Comparison of ENCODE assay signal across 8 cellular contexts in the genomic region with DNA sequence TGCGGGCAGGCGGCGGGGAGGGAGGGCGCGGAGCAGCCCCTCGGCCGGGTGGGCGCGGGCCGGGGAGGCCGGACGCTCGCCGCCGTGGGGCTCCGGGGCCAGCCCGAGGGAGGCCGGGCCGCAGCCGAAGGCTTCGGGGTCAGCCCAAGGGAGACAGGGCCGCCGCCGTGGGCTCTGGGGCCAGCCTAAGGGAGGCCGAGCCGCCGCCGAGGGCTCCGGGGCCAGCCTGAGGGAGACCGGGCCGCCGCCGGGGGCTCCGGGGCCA. TPM values are rescaled to one million over a fixed set of nuclear protein-coding genes. Genes with fewer than 3 reads are reported as not detected.
DNase-seq lines count a peak whose midpoint lies in the region; ATAC-seq and TF ChIP-seq lines count a peak whose summit lies in the region.

No MANE protein-coding gene starts in this region.

- TF ChIP-seq CTCF in KMS-11 (conservative IDR thresholded peaks at IDR 0.05; ENCODE audit: low read depth, low read length) (no peak), endodermal cell (conservative IDR thresholded peaks at IDR 0.05) (no peak), neural progenitor cell (IDR thresholded peaks at IDR 0.05) (no peak)

- H3K4me2 ChIP-seq in KMS-11: no peak overlapping the region
- H3K4me2 ChIP-seq in neural progenitor cell: peak overlapping the region; percentile 94

- H3K4me3 ChIP-seq in CD4-positive, CD25-positive, alpha-beta regulatory T cell (ENCODE audit: low read depth, low read length): no peak overlapping the region
- H3K4me3 ChIP-seq in KMS-11 (IDR thresholded peaks at IDR 0.05; ENCODE audit: insufficient read depth, low read depth, low read length) (peak overlapping the region; percentile 14), endodermal cell (ENCODE audit: low read length) (peak overlapping the region; percentile 81), neural progenitor cell (peak overlapping the region; percentile 100)

- no peaks in the 10 kb centered on the region for H3K36me3 ChIP-seq in CD4-positive, CD25-positive, alpha-beta regulatory T cell (ENCODE audit: control insufficient read depth, insufficient read depth, low read length)
- no peaks in the 10 kb centered on the region for H3K36me3 ChIP-seq in KMS-11 (ENCODE audit: insufficient read depth)
- peaks cover 14% of the 10 kb centered on the region for H3K36me3 ChIP-seq in endodermal cell (ENCODE audit: control insufficient read depth, insufficient read depth, low read length)
- no peaks in the 10 kb centered on the region for H3K36me3 ChIP-seq in neural progenitor cell

- H4K20me1 ChIP-seq in KMS-11 (ENCODE audit: insufficient read depth) (peaks cover 15% of the 10 kb centered on the region), neural progenitor cell (ENCODE audit: low read depth) (peaks cover 42% of the 10 kb centered on the region)

- H3K9me3 Mint-ChIP-seq in CD4-positive, CD25-positive, alpha-beta regulatory T cell: no peaks in the 10 kb centered on the region
- no peaks in the 10 kb centered on the region for H3K9me3 Mint-ChIP-seq in endodermal cell
- no peaks in the 10 kb centered on the region for H3K9me3 Mint-ChIP-seq in neural progenitor cell

- peak overlapping the region; percentile 88 for H3K9ac ChIP-seq in KMS-11
- peak overlapping the region; percentile 87 for H3K9ac ChIP-seq in endodermal cell (ENCODE audit: extremely low read depth, low read length, poor library complexity, severe bottlenecking)
- H3K9ac ChIP-seq in neural progenitor cell: peak overlapping the region; percentile 98

- H3F3A ChIP-seq in neural progenitor cell (ENCODE audit: low read depth): peaks cover 49% of the 10 kb centered on the region

- H3K27me3 ChIP-seq in CD4-positive, CD25-positive, alpha-beta regulatory T cell (ENCODE audit: control insufficient read depth, insufficient read depth, low read length): no peaks in the 10 kb centered on the region
- H3K27me3 ChIP-seq in KMS-11 (ENCODE audit: insufficient read depth, low read depth) (no peaks in the 10 kb centered on the region), endodermal cell (ENCODE audit: control insufficient read depth, insufficient read depth, low read length, poor library complexity, severe bottlenecking) (peaks cover 11% of the 10 kb centered on the region), neural progenitor cell (peaks cover 11% of the 10 kb centered on the region)

- H3K4me3 Mint-ChIP-seq in CD4-positive, CD25-positive, alpha-beta regulatory T cell: no peak overlapping the region
- H3K4me3 Mint-ChIP-seq in endodermal cell (peak overlapping the region; percentile 69), neural progenitor cell (no peak overlapping the region)

- H3K27ac ChIP-seq in CD4-positive, CD25-positive, alpha-beta regulatory T cell (ENCODE audit: insufficient read depth, low read length, poor library complexity, severe bottlenecking): peak overlapping the region; percentile 95
- H3K27ac ChIP-seq in KMS-11 (peak overlapping the region; percentile 84), endodermal cell (ENCODE audit: low read depth, low read length) (peak overlapping the region; percentile 97), neural progenitor cell (peak overlapping the region; percentile 94)

- H3K27me3 Mint-ChIP-seq in CD4-positive, CD25-positive, alpha-beta regulatory T cell: peaks cover 14% of the 10 kb centered on the region
- peaks cover 12% of the 10 kb centered on the region for H3K27me3 Mint-ChIP-seq in endodermal cell (ENCODE audit: insufficient read depth)
- peaks cover 15% of the 10 kb centered on the region for H3K27me3 Mint-ChIP-seq in neural progenitor cell (ENCODE audit: insufficient read depth, low read depth)

- H3K27ac Mint-ChIP-seq in CD4-positive, CD25-positive, alpha-beta regulatory T cell: no peak overlapping the region
- H3K27ac Mint-ChIP-seq in endodermal cell: no peak overlapping the region
- H3K27ac Mint-ChIP-seq in neural progenitor cell: no peak overlapping the region

- no peak for DNase-seq in CD4-positive, CD25-positive, alpha-beta regulatory T cell
- DNase-seq in endodermal cell (no peak), neural progenitor cell (ENCODE audit: low spot score) (no peak), SKM-1 (lab: John Stamatoyannopoulos, UW; ENCODE audit: unreplicated experiment) (no peak), NCI-H82 treated with DMSO at 0.1 percent for 48 hours (lab: John Stamatoyannopoulos, UW; ENCODE audit: unreplicated experiment) (no peak), GF-D8 (lab: John Stamatoyannopoulos, UW) (no peak), EL (no peak)

- 0% methylated on average over 16 to 34 of the region's 34 CpGs for WGBS in endodermal cell (ENCODE audit: insufficient coverage in 1 of 2, insufficient read length in 1 of 2), 2 experiments

- no peak overlapping the region for H2AFZ ChIP-seq in KMS-11 (ENCODE audit: low read depth)
- no peak overlapping the region for H2AFZ ChIP-seq in neural progenitor cell (replicated peaks)

- H3K9me3 ChIP-seq in CD4-positive, CD25-positive, alpha-beta regulatory T cell (ENCODE audit: control insufficient read depth in 2 of 2, low read length in 2 of 2): no peaks in the 10 kb centered on the region
- H3K9me3 ChIP-seq in endodermal cell (ENCODE audit: control insufficient read depth, low read length): no peaks in the 10 kb centered on the region
- H3K9me3 ChIP-seq in neural progenitor cell (ENCODE audit: low read depth): no peaks in the 10 kb centered on the region

- H3K36me3 Mint-ChIP-seq in CD4-positive, CD25-positive, alpha-beta regulatory T cell: no peaks in the 10 kb centered on the region
- H3K36me3 Mint-ChIP-seq in endodermal cell (ENCODE audit: low read depth) (peaks cover 9% of the 10 kb centered on the region), neural progenitor cell (peaks cover 9% of the 10 kb centered on the region)

- peaks cover 42% of the 10 kb centered on the region for H3K4me1 ChIP-seq in CD4-positive, CD25-positive, alpha-beta regulatory T cell (ENCODE audit: control insufficient read depth, insufficient read depth, low read length, poor library complexity, severe bottlenecking)
- H3K4me1 ChIP-seq in KMS-11 (ENCODE audit: low read depth, poor library complexity, severe bottlenecking) (peaks cover 36% of the 10 kb centered on the region), endodermal cell (ENCODE audit: control insufficient read depth, insufficient read depth, low read length) (peaks cover 15% of the 10 kb centered on the region), neural progenitor cell (peaks cover 34% of the 10 kb centered on the region)

- H3K79me2 ChIP-seq in KMS-11 (ENCODE audit: insufficient read depth, low read depth) (peaks cover 42% of the 10 kb centered on the region), neural progenitor cell (ENCODE audit: low read depth) (peaks cover 48% of the 10 kb centered on the region)

- no peak for ATAC-seq in CD4-positive, CD25-positive, alpha-beta regulatory T cell (ENCODE audit: low read depth in 2 of 2)

- H3K4me1 Mint-ChIP-seq in CD4-positive, CD25-positive, alpha-beta regulatory T cell: peaks cover 24 to 69% (median 51%) of the 10 kb centered on the region in 4 donors
- H3K4me1 Mint-ChIP-seq in endodermal cell (peaks cover 46% of the 10 kb centered on the region), neural progenitor cell (peaks cover 59% of the 10 kb centered on the region)

RNA-seq across cellular contexts. Expression of gene KIAA0232, which starts 0.3 kb away (rescaled TPM):
- total RNA-seq in CD4-positive, CD25-positive, alpha-beta regulatory T cell: 25.3 TPM
- polyA plus RNA-seq in CD4-positive, CD25-positive, alpha-beta regulatory T cell: 10 to 100 TPM in 2 of 4 donors, 1 to 10 TPM in 2; 5.6 to 16.7 (median 10.8) TPM
- total RNA-seq in endodermal cell (10 to 100 TPM; 32.9 to 43.5 TPM), neural progenitor cell (ENCODE audit: low replicate concordance) (42.9 and 52.2 TPM in 2 replicates)
- polyA plus RNA-seq in endodermal cell (2013, experiment 1 of 2): 30.0 TPM
- polyA plus RNA-seq in endodermal cell (2013, experiment 2 of 2): 32.5 TPM
